ENCODE assay signal across 26 cellular contexts in genomic region chr2:236849508-236849907, GRCh38.
"Had no signal": no experiment of that assay in that cellular context is flagged by ENCODE, and none has a peak within 500 bp of the region (broad histone marks: within the 10 kb centered on the region; RNA-seq: fewer than 3 reads in every experiment).

No MANE protein-coding gene starts in this region.

- H3K27me3 Mint-ChIP-seq: stimulated activated naive CD8-positive, alpha-beta T cell treated with anti-CD3 and anti-CD28 coated beads, Interleukin-15, Interleukin-2, amounts not matched to agents 100 ng/mL and 50 ng/mL, for 24 hours had no signal

- H3K36me3 Mint-ChIP-seq: immature natural killer cell; mesothelial cell of epicardium; naive B cell; natural killer cell; stimulated activated effector memory CD8-positive, alpha-beta T cell treated with anti-CD3 and anti-CD28 coated beads, Interleukin-12 subunit alpha, Interleukin-12 subunit beta, amount 100 ng/mL, for 72 hours had no signal

- H3K9me3 Mint-ChIP-seq: natural killer cell; stimulated activated effector memory CD8-positive, alpha-beta T cell treated with anti-CD3 and anti-CD28 coated beads, Interleukin-12 subunit alpha, Interleukin-12 subunit beta, amount 100 ng/mL, for 72 hours; stimulated activated naive CD8-positive, alpha-beta T cell treated with anti-CD3 and anti-CD28 coated beads, Interleukin-15, Interleukin-2, amounts not matched to agents 100 ng/mL and 50 ng/mL, for 24 hours had no signal

- ATAC-seq: natural killer cell; pancreas; right cardiac atrium; sciatic nerve; stimulated activated effector memory CD8-positive, alpha-beta T cell treated with anti-CD3 and anti-CD28 coated beads, Interleukin-12 subunit alpha, Interleukin-12 subunit beta, amount 100 ng/mL, for 72 hours had no signal

- DNase-seq: hypothalamus; immature natural killer cell; left ventricle myocardium inferior; mesendoderm; naive B cell; natural killer cell; nephron progenitor cell; nucleus accumbens; pancreas; posterior cingulate gyrus; retina; right cardiac atrium; stimulated activated CD4-positive, alpha-beta T cell treated with anti-CD3 and anti-CD28 coated beads, Interleukin-12 subunit alpha, Interleukin-12 subunit beta, amount 100 ng/mL, for 4 hours; stimulated activated CD4-positive, alpha-beta T cell treated with anti-CD3 and anti-CD28 coated beads, Interleukin-15, amount 100 ng/mL, for 24 hours; stimulated activated CD4-positive, alpha-beta T cell treated with anti-CD3 and anti-CD28 coated beads, Interleukin-2, amount 100 ng/mL, for 24 hours; stimulated activated CD4-positive, alpha-beta T cell treated with anti-CD3 and anti-CD28 coated beads, Interleukin-4, amount 100 ng/mL, for 24 hours; stimulated activated naive CD4-positive, alpha-beta T cell; substantia nigra; uterus had no signal

- H3K9me3 ChIP-seq: left ventricle myocardium inferior, pancreas, prostate gland, tibial nerve, uterus had no signal

- H3K27ac Mint-ChIP-seq: immature natural killer cell; mesothelial cell of epicardium; naive B cell; natural killer cell; nephron progenitor cell; stimulated activated effector memory CD8-positive, alpha-beta T cell treated with anti-CD3 and anti-CD28 coated beads, Interleukin-12 subunit alpha, Interleukin-12 subunit beta, amount 100 ng/mL, for 72 hours; stimulated activated naive CD8-positive, alpha-beta T cell treated with anti-CD3 and anti-CD28 coated beads, Interleukin-15, Interleukin-2, amounts not matched to agents 100 ng/mL and 50 ng/mL, for 24 hours; type B pancreatic cell had no signal

- H3K4me3 Mint-ChIP-seq: immature natural killer cell; mesothelial cell of epicardium; naive B cell; natural killer cell; stimulated activated effector memory CD8-positive, alpha-beta T cell treated with anti-CD3 and anti-CD28 coated beads, Interleukin-12 subunit alpha, Interleukin-12 subunit beta, amount 100 ng/mL, for 72 hours; stimulated activated naive CD8-positive, alpha-beta T cell treated with anti-CD3 and anti-CD28 coated beads, Interleukin-15, Interleukin-2, amounts not matched to agents 100 ng/mL and 50 ng/mL, for 24 hours; type B pancreatic cell had no signal

- H3K4me1 Mint-ChIP-seq: immature natural killer cell; naive B cell; natural killer cell; stimulated activated effector memory CD8-positive, alpha-beta T cell treated with anti-CD3 and anti-CD28 coated beads, Interleukin-12 subunit alpha, Interleukin-12 subunit beta, amount 100 ng/mL, for 72 hours had no signal
